11 cellular contexts compared by ENCODE assay signal in genomic region chr3:184601576-184602405, GRCh38. TPM values are rescaled to one million over a fixed set of nuclear protein-coding genes. Genes with fewer than 3 reads are reported as not detected.
DNase-seq lines count a peak whose midpoint lies in the region; ATAC-seq and TF ChIP-seq lines count a peak whose summit lies in the region.
"Had no signal": no experiment of that assay in that cellular context is flagged by ENCODE, and none has a peak within 500 bp of the region (broad histone marks: within the 10 kb centered on the region; RNA-seq: fewer than 3 reads in every experiment).

No MANE protein-coding gene starts in this region.

- TF ChIP-seq POLR2A in right lobe of liver (IDR thresholded peaks at IDR 0.05): no peak

- H3K36me3 Mint-ChIP-seq in naive thymus-derived CD4-positive, alpha-beta T cell: peaks cover 0 to 4% (median 0%) of the 10 kb centered on the region in 5 donors
- no peaks in the 10 kb centered on the region for H3K36me3 Mint-ChIP-seq in type B pancreatic cell

- H3K4me1 Mint-ChIP-seq in naive thymus-derived CD4-positive, alpha-beta T cell: peaks cover 11 to 42% (median 28%) of the 10 kb centered on the region in 7 donors
- H3K4me1 Mint-ChIP-seq in type B pancreatic cell (ENCODE audit: unreplicated experiment): peaks cover 50% of the 10 kb centered on the region

- H3K27me3 Mint-ChIP-seq in naive thymus-derived CD4-positive, alpha-beta T cell: peaks cover 41 to 60% (median 56%) of the 10 kb centered on the region in 5 donors
- peaks cover 44% of the 10 kb centered on the region for H3K27me3 Mint-ChIP-seq in type B pancreatic cell

- H3K4me3 Mint-ChIP-seq in naive thymus-derived CD4-positive, alpha-beta T cell: peak overlapping the region in 9 of 10 donors; percentile 48 to 79 (median 64)
- H3K4me3 Mint-ChIP-seq in type B pancreatic cell: peak overlapping the region; percentile 85
- H3K4me3 Mint-ChIP-seq: activated T-cell treated with anti-CD3 and anti-CD28 coated beads, Interleukin-2, amount 50 U/mL, for 24 hours had no signal

- H3K27ac ChIP-seq in left ventricle myocardium inferior (replicated peaks) (peak overlapping the region; percentile 24), ectodermal cell (ENCODE audit: insufficient read depth, low read depth, low read length, poor library complexity, severe bottlenecking) (no peak overlapping the region), right lobe of liver (no peak overlapping the region)
- no peak overlapping the region for H3K27ac ChIP-seq in naive thymus-derived CD4-positive, alpha-beta T cell (ENCODE audit: low read depth, low read length)

- H3K4me1 ChIP-seq in left ventricle myocardium inferior: peaks cover 49% of the 10 kb centered on the region
- peaks cover 28% of the 10 kb centered on the region for H3K4me1 ChIP-seq in ectodermal cell (ENCODE audit: control insufficient read depth, insufficient read depth, low read length)
- peaks cover 3 to 7% of the 10 kb centered on the region in 2 donors for H3K4me1 ChIP-seq in naive thymus-derived CD4-positive, alpha-beta T cell (ENCODE audit: control insufficient read depth in 2 of 2, insufficient read depth in 2 of 2, low read length in 2 of 2)
- H3K4me1 ChIP-seq in right lobe of liver: peaks cover 0 to 14% (median 7%) of the 10 kb centered on the region in 4 donors

- DNase-seq in left ventricle myocardium inferior: no peak
- no peak for DNase-seq in left cardiac atrium
- no peak for DNase-seq in naive thymus-derived CD4-positive, alpha-beta T cell
- DNase-seq in type B pancreatic cell (ENCODE audit: extremely low spot score, unreplicated experiment): no peak
- DNase-seq in right lobe of liver: no peak
- DNase-seq: activated B cell treated with CpG ODN at 0.5 μM for 24 hours; activated T-cell treated with anti-CD3 and anti-CD28 coated beads, Interleukin-2, amount 50 U/mL, for 24 hours; NCI-H1930 had no signal

- intact Hi-C loops in left ventricle myocardium inferior (cut with micrococcal nuclease) (no loop called here), left cardiac atrium (cut with DNase I) (no loop called here), right lobe of liver (cut with DNase I) (no loop called here)
- intact Hi-C loops in naive thymus-derived CD4-positive, alpha-beta T cell (cut with micrococcal nuclease): no loop called here

- TF ChIP-seq CTCF in left ventricle myocardium inferior (IDR thresholded peaks at IDR 0.05; ENCODE audit: borderline replicate concordance) (no peak), type B pancreatic cell (conservative IDR thresholded peaks at IDR 0.05) (peak; percentile 20), right lobe of liver (IDR thresholded peaks at IDR 0.05) (no peak)

- POLR2A ChIA-PET in naive thymus-derived CD4-positive, alpha-beta T cell (lab: Charles Lee): no interaction called here

- ATAC-seq in left cardiac atrium (no peak), esophagus mucosa (no peak), HG03378 (IDR thresholded peaks at IDR 0.05; ENCODE audit: unreplicated experiment) (no peak), right lobe of liver (no peak)
- ATAC-seq in naive thymus-derived CD4-positive, alpha-beta T cell: no peak

- peaks cover 0 to 3% (median 0%) of the 10 kb centered on the region in 11 donors for H3K9me3 Mint-ChIP-seq in naive thymus-derived CD4-positive, alpha-beta T cell
- peaks cover 4% of the 10 kb centered on the region for H3K9me3 Mint-ChIP-seq in type B pancreatic cell
- H3K9me3 Mint-ChIP-seq: activated B cell treated with CpG ODN at 0.5 μM for 24 hours; activated T-cell treated with anti-CD3 and anti-CD28 coated beads, Interleukin-2, amount 50 U/mL, for 24 hours had no signal

- H3K4me3 ChIP-seq in left ventricle myocardium inferior (peak overlapping the region; percentile 43), ectodermal cell (ENCODE audit: insufficient read depth, low read depth, low read length) (peak overlapping the region; percentile 22), right lobe of liver (no peak overlapping the region)
- H3K4me3 ChIP-seq in naive thymus-derived CD4-positive, alpha-beta T cell (ENCODE audit: low read length): no peak overlapping the region

- WGBS in ectodermal cell, 2 experiments: 1% methylated on average over 66 of the region's 66 CpGs
- 5% methylated on average over 9 of the region's 66 CpGs for WGBS in right lobe of liver (ENCODE audit: insufficient coverage, low coverage, low lambda C conversion rate, missing lambda C conversion rate)

- no peaks in the 10 kb centered on the region for H3K36me3 ChIP-seq in left ventricle myocardium inferior
- no peaks in the 10 kb centered on the region for H3K36me3 ChIP-seq in ectodermal cell (ENCODE audit: control insufficient read depth, insufficient read depth, low read length)
- H3K36me3 ChIP-seq in naive thymus-derived CD4-positive, alpha-beta T cell (ENCODE audit: control insufficient read depth in 2 of 3, insufficient read depth in 3 of 3, low read length in 3 of 3): no peaks in the 10 kb centered on the region
- no peaks in the 10 kb centered on the region for H3K36me3 ChIP-seq in right lobe of liver

- H3K27me3 ChIP-seq in left ventricle myocardium inferior (ENCODE audit: low read depth) (peaks cover 32% of the 10 kb centered on the region), ectodermal cell (ENCODE audit: control insufficient read depth, insufficient read depth, low read length, poor library complexity, severe bottlenecking) (peaks cover 74% of the 10 kb centered on the region), right lobe of liver (peaks cover 0 to 18% of the 10 kb centered on the region in 2 donors)
- H3K27me3 ChIP-seq in naive thymus-derived CD4-positive, alpha-beta T cell (ENCODE audit: control insufficient read depth in 2 of 2, insufficient read depth in 2 of 2, low read length in 2 of 2): peaks cover 23 to 27% of the 10 kb centered on the region in 2 donors

- CTCF ChIA-PET in naive thymus-derived CD4-positive, alpha-beta T cell (lab: Charles Lee): no interaction called here

- no peaks in the 10 kb centered on the region for H3K9me3 ChIP-seq in left ventricle myocardium inferior (replicated peaks)
- H3K9me3 ChIP-seq in ectodermal cell (ENCODE audit: control insufficient read depth, low read length): no peaks in the 10 kb centered on the region
- no peaks in the 10 kb centered on the region for H3K9me3 ChIP-seq in naive thymus-derived CD4-positive, alpha-beta T cell (ENCODE audit: control insufficient read depth in 2 of 3, low read length in 3 of 3)
- no peaks in the 10 kb centered on the region for H3K9me3 ChIP-seq in right lobe of liver

- peak overlapping the region in 1 of 9 donors; percentile 19 for H3K27ac Mint-ChIP-seq in naive thymus-derived CD4-positive, alpha-beta T cell
- peak overlapping the region; percentile 81 for H3K27ac Mint-ChIP-seq in type B pancreatic cell
- H3K27ac Mint-ChIP-seq: activated B cell treated with CpG ODN at 0.5 μM for 24 hours; activated T-cell treated with anti-CD3 and anti-CD28 coated beads, Interleukin-2, amount 50 U/mL, for 24 hours had no signal

RNA-seq across cellular contexts. Expression of gene EPHB3, which starts 40.2 kb away (rescaled TPM):
- total RNA-seq in left ventricle myocardium inferior (5.0 TPM), left cardiac atrium (1 to 10 TPM; 1.6 to 1.7 TPM), type B pancreatic cell (ENCODE audit: low replicate concordance) (57.7 and 65.0 TPM in 2 replicates), esophagus mucosa (44.7 TPM), right lobe of liver (under 1 TPM; 0.12 to 0.71 (median 0.37) TPM)
- 4.5 TPM for polyA plus RNA-seq in ectodermal cell (2013, experiment 1 of 4)
- polyA plus RNA-seq in ectodermal cell (2013, experiment 2 of 4): 3.9 TPM
- polyA plus RNA-seq in ectodermal cell (2013, experiment 3 of 4): 4.7 TPM
- polyA plus RNA-seq in ectodermal cell (2013, experiment 4 of 4): 4.4 TPM
- under 1 TPM; 0.07 to 0.49 (median 0.32) TPM for total RNA-seq in naive thymus-derived CD4-positive, alpha-beta T cell
- under 1 TPM; 0.04 to 0.35 TPM for polyA plus RNA-seq in naive thymus-derived CD4-positive, alpha-beta T cell

Comparison
In these comparisons a context has a peak if more than half of its experiments do, and no peak if none do; other contexts are left out.
1. H3K4me3 ChIP-seq: peak in left ventricle myocardium inferior (single experiment) and ectodermal cell (single experiment); none in naive thymus-derived CD4-positive, alpha-beta T cell (single experiment) and right lobe of liver (0 of 3).